In the genomic region with DNA sequence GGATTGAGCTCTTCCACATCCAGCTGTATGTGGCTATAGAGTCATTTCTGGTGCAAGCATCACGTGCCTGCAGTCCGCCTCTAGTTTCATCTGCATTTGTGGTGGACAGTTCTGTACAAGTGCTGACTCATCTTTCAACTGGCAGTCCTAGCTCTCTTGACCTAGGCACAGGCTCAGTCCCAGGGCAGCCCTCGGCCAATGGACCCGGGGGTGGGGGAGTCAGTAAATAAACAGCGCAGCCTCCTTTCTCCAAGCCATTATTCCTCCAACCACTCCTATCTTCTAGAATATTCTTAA, we compare ENCODE assay signal across 15 cellular contexts. TPM values are rescaled to one million over a fixed set of nuclear protein-coding genes. Genes with fewer than 3 reads are reported as not detected.
DNase-seq lines count a peak whose midpoint lies in the region; ATAC-seq and TF ChIP-seq lines count a peak whose summit lies in the region.
"Had no signal": no experiment of that assay in that cellular context is flagged by ENCODE, and none has a peak within 500 bp of the region (broad histone marks: within the 10 kb centered on the region; RNA-seq: fewer than 3 reads in every experiment).

No MANE protein-coding gene starts in this region.

- H3K36me3 ChIP-seq in transverse colon, result no peaks in the 10 kb centered on the region
- H3K36me3 ChIP-seq: gastroesophageal sphincter, left lung had no signal

- ATAC-seq in GM21381 (IDR thresholded peaks at IDR 0.05; ENCODE audit: unreplicated experiment) (peak; percentile 51), HG03558 (IDR thresholded peaks at IDR 0.05; ENCODE audit: extremely low read depth, unreplicated experiment) (peak; percentile 47)
- ATAC-seq: gastroesophageal sphincter; left lung; stimulated activated naive B cell treated with anti-CD40 and anti-IgM and Interleukin-4, amounts not matched to agents 10 μg/mL and 1 μg/mL and 100 μg/mL, for 72 hours; T-helper 17 cell had no signal

- intact Hi-C loops in transverse colon (cut with DNase I; ENCODE audit: low total_unique reads), result no loop called here

- H3K27me3 Mint-ChIP-seq in activated naive CD4-positive, alpha-beta T cell treated with anti-CD3 and anti-CD28 coated beads, Interleukin-2, amount 10 ng/mL, durations not matched to agents 7 days and 5 days, result peaks cover 8% of the 10 kb centered on the region
- H3K27me3 Mint-ChIP-seq: dendritic cell treated with granulocyte-macrophage colony-stimulating factor and Interleukin-4, amounts not matched to agents 40 ng/mL and 50 ng/mL, for 4 days had no signal

- H3K4me1 ChIP-seq in transverse colon, result no peaks in the 10 kb centered on the region
- H3K4me1 ChIP-seq: left lung had no signal

- H3K27ac Mint-ChIP-seq in activated naive CD4-positive, alpha-beta T cell treated with anti-CD3 and anti-CD28 coated beads, Interleukin-2, amount 10 ng/mL, durations not matched to agents 7 days and 5 days, result no peak overlapping the region
- H3K27ac Mint-ChIP-seq: activated naive CD8-positive, alpha-beta T cell; dendritic cell treated with granulocyte-macrophage colony-stimulating factor and Interleukin-4, amounts not matched to agents 40 ng/mL and 50 ng/mL, for 4 days; stimulated activated naive B cell treated with anti-CD40 and anti-IgM and Interleukin-4, amounts not matched to agents 10 μg/mL and 1 μg/mL and 100 μg/mL, for 72 hours; T-helper 17 cell had no signal

- no peak for TF ChIP-seq POLR2A in transverse colon (IDR thresholded peaks at IDR 0.05)

- no peaks in the 10 kb centered on the region for H3K27me3 ChIP-seq in transverse colon
- H3K27me3 ChIP-seq: gastroesophageal sphincter, left lung had no signal

- no peak overlapping the region for H3K27ac ChIP-seq in transverse colon
- H3K27ac ChIP-seq: gastroesophageal sphincter, left lung had no signal

- no peak overlapping the region for H3K4me3 ChIP-seq in astrocyte of the spinal cord (ENCODE audit: low read depth, low read length)
- no peak overlapping the region for H3K4me3 ChIP-seq in transverse colon
- H3K4me3 ChIP-seq: gastroesophageal sphincter, left lung had no signal

- no peak overlapping the region for H3K4me3 Mint-ChIP-seq in activated naive CD4-positive, alpha-beta T cell treated with anti-CD3 and anti-CD28 coated beads, Interleukin-2, amount 10 ng/mL, durations not matched to agents 7 days and 5 days
- H3K4me3 Mint-ChIP-seq: activated naive CD8-positive, alpha-beta T cell; dendritic cell treated with granulocyte-macrophage colony-stimulating factor and Interleukin-4, amounts not matched to agents 40 ng/mL and 50 ng/mL, for 4 days; stimulated activated naive B cell treated with anti-CD40 and anti-IgM and Interleukin-4, amounts not matched to agents 10 μg/mL and 1 μg/mL and 100 μg/mL, for 72 hours; T-helper 17 cell had no signal

- no peak for TF ChIP-seq EP300 in transverse colon (IDR thresholded peaks at IDR 0.05; ENCODE audit: low read depth)

- WGBS in transverse colon (ENCODE audit: low coverage in 1 of 2), 2 donors, result 81 to 86% methylated on average over 3 to 5 of the region's 5 CpGs

- CTCF ChIA-PET in activated naive CD4-positive, alpha-beta T cell treated with anti-CD3 and anti-CD28 coated beads, Interleukin-2, amount 10 ng/mL, durations not matched to agents 7 days and 5 days (lab: Charles Lee), result no interaction called here

- H3K36me3 Mint-ChIP-seq in activated naive CD4-positive, alpha-beta T cell treated with anti-CD3 and anti-CD28 coated beads, Interleukin-2, amount 10 ng/mL, durations not matched to agents 7 days and 5 days, result no peaks in the 10 kb centered on the region
- H3K36me3 Mint-ChIP-seq: activated naive CD8-positive, alpha-beta T cell; stimulated activated naive B cell treated with anti-CD40 and anti-IgM and Interleukin-4, amounts not matched to agents 10 μg/mL and 1 μg/mL and 100 μg/mL, for 72 hours had no signal

- no peaks in the 10 kb centered on the region for H3K9me3 Mint-ChIP-seq in activated naive CD4-positive, alpha-beta T cell treated with anti-CD3 and anti-CD28 coated beads, Interleukin-2, amount 10 ng/mL, durations not matched to agents 7 days and 5 days
- H3K9me3 Mint-ChIP-seq: dendritic cell treated with granulocyte-macrophage colony-stimulating factor and Interleukin-4, amounts not matched to agents 40 ng/mL and 50 ng/mL, for 4 days; stimulated activated naive B cell treated with anti-CD40 and anti-IgM and Interleukin-4, amounts not matched to agents 10 μg/mL and 1 μg/mL and 100 μg/mL, for 72 hours had no signal

- in situ Hi-C loops in astrocyte of the spinal cord (cut with HindIII; ENCODE audit: low sequenced_read_pairs), result no loop called here
- in situ Hi-C loops in transverse colon (cut with MboI; ENCODE audit: low pct_ligation_motif_present in 1 of 4, low pct_unique_long_range_greater_than_20kb in 1 of 4, low sequenced_read_pairs in 3 of 4), result no loop called here

- TF ChIP-seq CTCF in astrocyte of the spinal cord (IDR thresholded peaks at IDR 0.05; ENCODE audit: low read depth, low read length) (no peak), transverse colon (IDR thresholded peaks at IDR 0.05) (no peak)

- no peaks in the 10 kb centered on the region for H3K9me3 ChIP-seq in transverse colon
- H3K9me3 ChIP-seq: Caco-2, gastroesophageal sphincter, left lung had no signal

- H3K4me1 Mint-ChIP-seq in activated naive CD4-positive, alpha-beta T cell treated with anti-CD3 and anti-CD28 coated beads, Interleukin-2, amount 10 ng/mL, durations not matched to agents 7 days and 5 days, result no peaks in the 10 kb centered on the region
- H3K4me1 Mint-ChIP-seq: T-helper 17 cell had no signal

- DNase-seq in astrocyte of the spinal cord (ENCODE audit: low read depth, low spot score) (peak; percentile 53), transverse colon (peak; percentile 19), NCI-H748 (lab: John Stamatoyannopoulos, UW; ENCODE audit: unreplicated experiment) (no peak), RPMI8226 (no peak)
- DNase-seq in activated naive CD4-positive, alpha-beta T cell treated with anti-CD3 and anti-CD28 coated beads, Interleukin-2, amount 10 ng/mL, durations not matched to agents 7 days and 5 days, result no peak
- DNase-seq: left lung; NCI-H1105; stimulated activated naive B cell treated with anti-CD40 and anti-IgM and Interleukin-4, amounts not matched to agents 10 μg/mL and 1 μg/mL and 100 μg/mL, for 72 hours; T-helper 17 cell had no signal

RNA-seq across cellular contexts. Expression of a gene that starts 41.8 kb away (rescaled TPM):
- total RNA-seq in transverse colon, result 10 to 100 TPM in 3 of 4 donors, 1 to 10 TPM in 1; 8.4 to 21.7 (median 11.7) TPM

Comparison
In these comparisons a context has a peak if more than half of its experiments do, and no peak if none do; other contexts are left out.
1. DNase-seq: peak in astrocyte of the spinal cord (single experiment) and transverse colon (single experiment); none in activated naive CD4-positive, alpha-beta T cell treated with anti-CD3 and anti-CD28 coated beads, Interleukin-2, amount 10 ng/mL, durations not matched to agents 7 days and 5 days (single experiment), NCI-H748 (single experiment) and RPMI8226 (single experiment).